1 cellular context compared by ENCODE assay signal in genomic region chr1:183137782-183138181, GRCh38.
TF ChIP-seq lines count a peak whose summit lies in the region.

No MANE protein-coding gene starts in this region.

TF ChIP-seq in HepG2, 621 proteins besides CTCF, POLR2A, EP300 and RAD21:
- TF ChIP-seq MAFF (IDR thresholded peaks at IDR 0.05; ENCODE audit: low read depth, low read length) (no peak), ARID5B (CRISPR knock-in tag; IDR thresholded peaks at IDR 0.05) (no peak), SP1 (IDR thresholded peaks at IDR 0.05) (no peak), SP1 (CRISPR knock-in tag; IDR thresholded peaks at IDR 0.05) (no peak), NR2F2 (IDR thresholded peaks at IDR 0.05; ENCODE audit: borderline replicate concordance, low read depth) (no peak), ZNF883 (CRISPR knock-in tag; IDR thresholded peaks at IDR 0.05; ENCODE audit: not compliant biosample characterization) (no peak), SKIL (CRISPR knock-in tag; IDR thresholded peaks at IDR 0.05; ENCODE audit: borderline replicate concordance) (no peak)
